In genomic region chr6:43386492-43386891, GRCh38 we compare ENCODE assay signal across 11 cellular contexts.
A peak's percentile ranks its signal among the peaks of the same experiment; 100 is the strongest.
DNase-seq lines count a peak whose midpoint lies in the region; ATAC-seq and TF ChIP-seq lines count a peak whose summit lies in the region.
"Had no signal": no experiment of that assay in that cellular context is flagged by ENCODE, and none has a peak within 500 bp of the region (broad histone marks: within the 10 kb centered on the region; RNA-seq: fewer than 3 reads in every experiment).

No MANE protein-coding gene starts in this region.

- peaks cover 36% of the 10 kb centered on the region for H3K4me1 ChIP-seq in DND-41 (ENCODE audit: insufficient read depth, low read length)

- H3K9ac ChIP-seq in DND-41 (ENCODE audit: low read depth, low read length), result no peak overlapping the region

- H3K4me2 ChIP-seq in DND-41 (ENCODE audit: insufficient read depth, low read length), result no peak overlapping the region

- in situ Hi-C loops in astrocyte of the cerebellum (cut with HindIII; ENCODE audit: low sequenced_read_pairs), result no loop called here

- no peak overlapping the region for H3K4me3 ChIP-seq in DND-41 (ENCODE audit: low read depth in 1 of 2, low read length in 2 of 2)
- H3K4me3 ChIP-seq in LNCaP clone FGC (ENCODE audit: low read depth, low read length), result no peak overlapping the region
- no peak overlapping the region for H3K4me3 ChIP-seq in astrocyte of the cerebellum (ENCODE audit: low read depth, low read length)
- H3K4me3 ChIP-seq in WERI-Rb-1 (ENCODE audit: low read depth, low read length), result no peak overlapping the region

- no peaks in the 10 kb centered on the region for H3K9me3 Mint-ChIP-seq in nephron
- H3K9me3 Mint-ChIP-seq in activated T-cell treated with anti-CD3 and anti-CD28 coated beads, Interleukin-2, amount 50 U/mL, for 24 hours, result peaks cover 3% of the 10 kb centered on the region
- H3K9me3 Mint-ChIP-seq: memory B cell had no signal

- no peaks in the 10 kb centered on the region for H3K36me3 Mint-ChIP-seq in nephron (ENCODE audit: low read depth)
- H3K36me3 Mint-ChIP-seq in activated T-cell treated with anti-CD3 and anti-CD28 coated beads, Interleukin-2, amount 50 U/mL, for 24 hours (ENCODE audit: low read depth), result no peaks in the 10 kb centered on the region

- peaks cover 18% of the 10 kb centered on the region for H3K4me1 Mint-ChIP-seq in nephron
- H3K4me1 Mint-ChIP-seq in activated T-cell treated with anti-CD3 and anti-CD28 coated beads, Interleukin-2, amount 50 U/mL, for 24 hours (ENCODE audit: low read depth), result peaks cover 58% of the 10 kb centered on the region

- H3K36me3 ChIP-seq in DND-41 (ENCODE audit: insufficient read depth, low read length) (no peaks in the 10 kb centered on the region), WERI-Rb-1 (no peaks in the 10 kb centered on the region)

- DNase-seq in DND-41, result no peak
- DNase-seq in LNCaP clone FGC (ENCODE audit: low read depth), result no peak
- no peak for DNase-seq in astrocyte of the cerebellum (ENCODE audit: low read depth)
- DNase-seq in NCI-H345 (lab: John Stamatoyannopoulos, UW), result no peak
- no peak for DNase-seq in activated T-cell treated with anti-CD3 and anti-CD28 coated beads, Interleukin-2, amount 50 U/mL, for 24 hours
- DNase-seq in iPS-NIHi11 (ENCODE audit: low spot score), result no peak
- DNase-seq in WERI-Rb-1, result no peak
- DNase-seq: activated CD8-positive, alpha-beta T cell treated with anti-CD3 and anti-CD28 coated beads, Interleukin-2, amount 10 ng/mL, durations not matched to agents 7 days and 5 days; cortex of kidney had no signal

- H3K9me3 ChIP-seq in DND-41 (ENCODE audit: insufficient read depth, low read length, severe bottlenecking) (peaks cover 2% of the 10 kb centered on the region), WERI-Rb-1 (ENCODE audit: severe bottlenecking) (no peaks in the 10 kb centered on the region)

- no peak overlapping the region for H3K4me3 Mint-ChIP-seq in nephron
- no peak overlapping the region for H3K4me3 Mint-ChIP-seq in activated T-cell treated with anti-CD3 and anti-CD28 coated beads, Interleukin-2, amount 50 U/mL, for 24 hours
- H3K4me3 Mint-ChIP-seq: activated CD8-positive, alpha-beta T cell treated with anti-CD3 and anti-CD28 coated beads, Interleukin-2, amount 10 ng/mL, durations not matched to agents 7 days and 5 days; memory B cell had no signal

- peak; percentile 50 for TF ChIP-seq CTCF in DND-41 (IDR thresholded peaks at IDR 0.05; ENCODE audit: borderline replicate concordance, extremely low read depth, low read length, poor library complexity, severe bottlenecking)
- TF ChIP-seq CTCF in LNCaP clone FGC (IDR thresholded peaks at IDR 0.05; ENCODE audit: control insufficient read depth, extremely low read depth, insufficient read depth), result peak; percentile 31; the same call in 1 of the 2 replicates
- TF ChIP-seq CTCF in astrocyte of the cerebellum (IDR thresholded peaks at IDR 0.05; ENCODE audit: low read depth, low read length, missing control alignments), result peak; percentile 5
- TF ChIP-seq CTCF in nephron (IDR thresholded peaks at IDR 0.05; ENCODE audit: unreplicated experiment in 3 of 3), result peak; percentile 32 to 44 (median 41)
- TF ChIP-seq CTCF in WERI-Rb-1 (IDR thresholded peaks at IDR 0.05; ENCODE audit: low read depth, low read length), result no peak

- H3K79me2 ChIP-seq in DND-41 (ENCODE audit: insufficient read depth, low read length), result no peaks in the 10 kb centered on the region

- no peak for ATAC-seq in DND-41 (ENCODE audit: insufficient read depth, low read depth)
- ATAC-seq: activated CD8-positive, alpha-beta T cell treated with anti-CD3 and anti-CD28 coated beads, Interleukin-2, amount 10 ng/mL, durations not matched to agents 7 days and 5 days had no signal

- no peaks in the 10 kb centered on the region for H4K20me1 ChIP-seq in DND-41 (ENCODE audit: insufficient read depth, low read length)

- H3K27me3 ChIP-seq in DND-41 (ENCODE audit: insufficient read depth, low read length, poor library complexity) (peaks cover 19% of the 10 kb centered on the region), WERI-Rb-1 (ENCODE audit: insufficient read depth, low read depth, severe bottlenecking) (no peaks in the 10 kb centered on the region)

- H3K27ac ChIP-seq in DND-41 (ENCODE audit: low read length) (no peak overlapping the region), WERI-Rb-1 (no peak overlapping the region)

- H2AFZ ChIP-seq in DND-41 (ENCODE audit: low read depth, low read length), result no peak overlapping the region

- peaks cover 3% of the 10 kb centered on the region for H3K27me3 Mint-ChIP-seq in nephron (ENCODE audit: low read depth)
- peaks cover 11% of the 10 kb centered on the region for H3K27me3 Mint-ChIP-seq in activated T-cell treated with anti-CD3 and anti-CD28 coated beads, Interleukin-2, amount 50 U/mL, for 24 hours

- H3K27ac Mint-ChIP-seq in nephron, result no peak overlapping the region
- H3K27ac Mint-ChIP-seq in activated T-cell treated with anti-CD3 and anti-CD28 coated beads, Interleukin-2, amount 50 U/mL, for 24 hours, result no peak overlapping the region
- H3K27ac Mint-ChIP-seq: activated CD8-positive, alpha-beta T cell treated with anti-CD3 and anti-CD28 coated beads, Interleukin-2, amount 10 ng/mL, durations not matched to agents 7 days and 5 days; memory B cell had no signal
